ENCODE assay signal across 8 cellular contexts in genomic region chr5:157820593-157821252, GRCh38. TPM values are rescaled to one million over a fixed set of nuclear protein-coding genes. Genes with fewer than 3 reads are reported as not detected.
DNase-seq lines count a peak whose midpoint lies in the region; ATAC-seq and TF ChIP-seq lines count a peak whose summit lies in the region.

No MANE protein-coding gene starts in this region.

- H2AFZ ChIP-seq in Loucy (ENCODE audit: low read length), result no peak overlapping the region
- H2AFZ ChIP-seq in hepatocyte, result no peak overlapping the region

- H3K36me3 ChIP-seq in Loucy (ENCODE audit: insufficient read depth, low read length) (peaks cover 9% of the 10 kb centered on the region; the same call in 1 of the 2 replicates), hepatocyte (replicated peaks; ENCODE audit: insufficient read depth, low read depth) (no peaks in the 10 kb centered on the region)

- no peak overlapping the region for H3K27ac ChIP-seq in hepatocyte

- H4K20me1 ChIP-seq in Loucy (ENCODE audit: insufficient read depth, low read length, poor library complexity, severe bottlenecking), result peaks cover 49% of the 10 kb centered on the region
- H4K20me1 ChIP-seq in hepatocyte (ENCODE audit: insufficient read depth, poor library complexity, severe bottlenecking), result peaks cover 40% of the 10 kb centered on the region

- peaks cover 17% of the 10 kb centered on the region for H3K4me1 Mint-ChIP-seq in activated CD4-positive, alpha-beta T cell treated with anti-CD3 and anti-CD28 coated beads, Interleukin-2, amount 10 ng/mL, durations not matched to agents 7 days and 5 days
- peaks cover 37% of the 10 kb centered on the region for H3K4me1 Mint-ChIP-seq in stimulated activated memory B cell treated with anti-CD40 and anti-IgM and Interleukin-4, amounts not matched to agents 10 μg/mL and 1 μg/mL and 100 μg/mL, for 72 hours

- H3K4me1 ChIP-seq in Loucy (ENCODE audit: insufficient read depth, low read length, poor library complexity, severe bottlenecking) (no peaks in the 10 kb centered on the region), hepatocyte (ENCODE audit: insufficient read depth) (no peaks in the 10 kb centered on the region)

- no peak overlapping the region for H3K9ac ChIP-seq in Loucy (ENCODE audit: low read depth, low read length, poor library complexity, severe bottlenecking)

- WGBS in hepatocyte (ENCODE audit: low lambda C conversion rate, missing lambda C conversion rate), result 24% methylated on average over 6 of the region's 6 CpGs

- H3K27me3 ChIP-seq in Loucy (ENCODE audit: insufficient read depth, low read length, poor library complexity, severe bottlenecking), result no peaks in the 10 kb centered on the region
- no peaks in the 10 kb centered on the region for H3K27me3 ChIP-seq in hepatocyte

- TF ChIP-seq CTCF in Loucy (conservative IDR thresholded peaks at IDR 0.05; ENCODE audit: low read length) (peak; percentile 56), WI38 (IDR thresholded peaks at IDR 0.05; ENCODE audit: low read depth, low read length) (peak; percentile 34; the same call in 1 of the 2 replicates), hepatocyte (IDR thresholded peaks at IDR 0.05; ENCODE audit: poor library complexity) (peak; percentile 71)

- H3K27ac Mint-ChIP-seq in activated CD4-positive, alpha-beta T cell treated with anti-CD3 and anti-CD28 coated beads, Interleukin-2, amount 10 ng/mL, durations not matched to agents 7 days and 5 days, result no peak overlapping the region
- H3K27ac Mint-ChIP-seq in stimulated activated memory B cell treated with anti-CD40 and anti-IgM and Interleukin-4, amounts not matched to agents 10 μg/mL and 1 μg/mL and 100 μg/mL, for 72 hours, result peak overlapping the region; percentile 78

- CTCF ChIA-PET in activated CD4-positive, alpha-beta T cell treated with anti-CD3 and anti-CD28 coated beads, Interleukin-2, amount 10 ng/mL, durations not matched to agents 7 days and 5 days (lab: Charles Lee), result interaction anchor here (1.0 kb wide), 1 partner anchor 128 kb away, joined by 4 read pairs; no protein-coding TSS in a partner anchor

- no peaks in the 10 kb centered on the region for H3K9me2 ChIP-seq in Loucy (replicated peaks; ENCODE audit: low read depth, low read length)
- no peaks in the 10 kb centered on the region for H3K9me2 ChIP-seq in hepatocyte (replicated peaks; ENCODE audit: insufficient read depth)

- no peaks in the 10 kb centered on the region for H3F3A ChIP-seq in Loucy (ENCODE audit: low read depth)

- H3K9me3 Mint-ChIP-seq in activated CD4-positive, alpha-beta T cell treated with anti-CD3 and anti-CD28 coated beads, Interleukin-2, amount 10 ng/mL, durations not matched to agents 7 days and 5 days, result peaks cover 5% of the 10 kb centered on the region
- H3K9me3 Mint-ChIP-seq in stimulated activated memory B cell treated with anti-CD40 and anti-IgM and Interleukin-4, amounts not matched to agents 10 μg/mL and 1 μg/mL and 100 μg/mL, for 72 hours, result no peaks in the 10 kb centered on the region

- H3K4me3 Mint-ChIP-seq in activated CD4-positive, alpha-beta T cell treated with anti-CD3 and anti-CD28 coated beads, Interleukin-2, amount 10 ng/mL, durations not matched to agents 7 days and 5 days, result no peak overlapping the region
- H3K4me3 Mint-ChIP-seq in stimulated activated memory B cell treated with anti-CD40 and anti-IgM and Interleukin-4, amounts not matched to agents 10 μg/mL and 1 μg/mL and 100 μg/mL, for 72 hours, result no peak overlapping the region

- peaks cover 24% of the 10 kb centered on the region for H3K36me3 Mint-ChIP-seq in activated CD4-positive, alpha-beta T cell treated with anti-CD3 and anti-CD28 coated beads, Interleukin-2, amount 10 ng/mL, durations not matched to agents 7 days and 5 days (ENCODE audit: low read depth)
- H3K36me3 Mint-ChIP-seq in stimulated activated memory B cell treated with anti-CD40 and anti-IgM and Interleukin-4, amounts not matched to agents 10 μg/mL and 1 μg/mL and 100 μg/mL, for 72 hours, result peaks cover 16% of the 10 kb centered on the region

- POLR2A ChIA-PET in activated CD4-positive, alpha-beta T cell treated with anti-CD3 and anti-CD28 coated beads, Interleukin-2, amount 10 ng/mL, durations not matched to agents 7 days and 5 days (lab: Charles Lee), result no interaction called here

- H3K4me3 ChIP-seq in Loucy (ENCODE audit: low read length, poor library complexity, severe bottlenecking) (no peak overlapping the region), WI38 (ENCODE audit: low read depth, low read length) (no peak overlapping the region), hepatocyte (no peak overlapping the region)

- H3K79me2 ChIP-seq in Loucy (ENCODE audit: insufficient read depth, low read length) (peaks cover 67% of the 10 kb centered on the region), hepatocyte (peaks cover 87% of the 10 kb centered on the region)

- H3K4me2 ChIP-seq in Loucy (ENCODE audit: low read depth, low read length, poor library complexity, severe bottlenecking) (no peak overlapping the region), hepatocyte (no peak overlapping the region)

- H3K27me3 Mint-ChIP-seq in activated CD4-positive, alpha-beta T cell treated with anti-CD3 and anti-CD28 coated beads, Interleukin-2, amount 10 ng/mL, durations not matched to agents 7 days and 5 days, result no peaks in the 10 kb centered on the region
- no peaks in the 10 kb centered on the region for H3K27me3 Mint-ChIP-seq in stimulated activated memory B cell treated with anti-CD40 and anti-IgM and Interleukin-4, amounts not matched to agents 10 μg/mL and 1 μg/mL and 100 μg/mL, for 72 hours

- peak; percentile 53 for DNase-seq in activated CD4-positive, alpha-beta T cell treated with anti-CD3 and anti-CD28 coated beads, Interleukin-2, amount 10 ng/mL, durations not matched to agents 7 days and 5 days
- DNase-seq in activated CD4-positive, alpha-beta T cell treated with anti-CD3 and anti-CD28 coated beads, Interleukin-2, amount 50 U/mL, for 1 hour, result no peak
- DNase-seq in hepatocyte (ENCODE audit: low spot score), result peak; percentile 76
- DNase-seq in NK-92 (lab: John Stamatoyannopoulos, UW; ENCODE audit: unreplicated experiment), result no peak

- H3K9me3 ChIP-seq in Loucy (ENCODE audit: insufficient read depth, low read depth, low read length) (no peaks in the 10 kb centered on the region), hepatocyte (ENCODE audit: low read depth) (no peaks in the 10 kb centered on the region)

- no peak for ATAC-seq in stimulated activated memory B cell treated with anti-CD40 and anti-IgM and Interleukin-4, amounts not matched to agents 10 μg/mL and 1 μg/mL and 100 μg/mL, for 72 hours
- ATAC-seq in GM18873 (IDR thresholded peaks at IDR 0.05; ENCODE audit: low FRiP score, unreplicated experiment), result no peak

RNA-seq across cellular contexts. Expression of gene CLINT1, which starts 38.2 kb away (rescaled TPM):
- total RNA-seq in activated CD4-positive, alpha-beta T cell treated with anti-CD3 and anti-CD28 coated beads, Interleukin-2, amount 10 ng/mL, durations not matched to agents 7 days and 5 days, result 10 to 100 TPM; 68.4 to 77.4 TPM
- 107 and 129 TPM in 2 replicates for total RNA-seq in hepatocyte
- polyA plus RNA-seq in hepatocyte, result 78.0 and 84.0 TPM in 2 replicates

Comparison
In these comparisons a context has a peak if more than half of its experiments do, and no peak if none do; other contexts are left out.
1. DNase-seq: peak in activated CD4-positive, alpha-beta T cell treated with anti-CD3 and anti-CD28 coated beads, Interleukin-2, amount 10 ng/mL, durations not matched to agents 7 days and 5 days (single experiment) and hepatocyte (single experiment); none in activated CD4-positive, alpha-beta T cell treated with anti-CD3 and anti-CD28 coated beads, Interleukin-2, amount 50 U/mL, for 1 hour (single experiment) and NK-92 (single experiment).
2. Peak in every context shown above with its lines, with median percentiles within 50 percentile points of each other: CTCF ChIP-seq.